ENCODE assay signal across 24 cellular contexts in genomic region chr20:19277381-19277780, GRCh38.
"Had no signal": no experiment of that assay in that cellular context is flagged by ENCODE, and none has a peak within 500 bp of the region (broad histone marks: within the 10 kb centered on the region; RNA-seq: fewer than 3 reads in every experiment).

No MANE protein-coding gene starts in this region.

- H3K4me3 Mint-ChIP-seq: activated B cell treated with CpG ODN at 0.5 μM for 24 hours; activated naive CD4-positive, alpha-beta T cell treated with anti-CD3 and anti-CD28 coated beads, Interleukin-2, amount 10 ng/mL, durations not matched to agents 7 days and 5 days; naive B cell; neural progenitor cell had no signal

- H3K36me3 Mint-ChIP-seq: activated naive CD4-positive, alpha-beta T cell treated with anti-CD3 and anti-CD28 coated beads, Interleukin-2, amount 10 ng/mL, durations not matched to agents 7 days and 5 days; naive B cell; neural progenitor cell had no signal

- ATAC-seq: body of pancreas, left lobe of liver had no signal

- H3K27me3 Mint-ChIP-seq: activated naive CD4-positive, alpha-beta T cell treated with anti-CD3 and anti-CD28 coated beads, Interleukin-2, amount 10 ng/mL, durations not matched to agents 7 days and 5 days; progenitor cell of endocrine pancreas had no signal

- H3K9me3 Mint-ChIP-seq: activated B cell treated with CpG ODN at 0.5 μM for 24 hours; activated naive CD4-positive, alpha-beta T cell treated with anti-CD3 and anti-CD28 coated beads, Interleukin-2, amount 10 ng/mL, durations not matched to agents 7 days and 5 days; neural progenitor cell had no signal

- H3K4me1 Mint-ChIP-seq: activated B cell treated with CpG ODN at 0.5 μM for 24 hours; activated naive CD4-positive, alpha-beta T cell treated with anti-CD3 and anti-CD28 coated beads, Interleukin-2, amount 10 ng/mL, durations not matched to agents 7 days and 5 days; naive B cell; neural progenitor cell had no signal

- DNase-seq: activated B cell treated with CpG ODN at 0.5 μM for 24 hours; activated CD4-positive, alpha-beta T cell treated with anti-CD3 and anti-CD28 coated beads for 4 hours; activated CD4-positive, alpha-beta T cell treated with anti-CD3 and anti-CD28 coated beads, Interleukin-2, amount 50 U/mL, for 48 hours; activated effector memory CD4-positive, alpha-beta T cell treated with Interleukin-2 at 50 U/mL for 16 hours; activated naive CD4-positive, alpha-beta T cell treated with anti-CD3 and anti-CD28 coated beads, Interleukin-2, amount 10 ng/mL, durations not matched to agents 7 days and 5 days; activated T-cell treated with anti-CD3 and anti-CD28 coated beads, Interleukin-2, amount 50 U/mL, for 48 hours; anterior cingulate cortex; body of pancreas; dermis blood vessel endothelial cell; effector CD8-positive, alpha-beta T cell; erythroblast; foreskin melanocyte; kidney; naive B cell; retina; stimulated activated CD4-positive, alpha-beta T cell treated with anti-CD3 and anti-CD28 coated beads, Interleukin-4, amount 100 ng/mL, for 1 hour; stimulated activated naive CD4-positive, alpha-beta T cell; T1000; testis; trophoblast cell; uterus had no signal
